Comparison of ENCODE assay signal across 1 cellular context in the genomic region with DNA sequence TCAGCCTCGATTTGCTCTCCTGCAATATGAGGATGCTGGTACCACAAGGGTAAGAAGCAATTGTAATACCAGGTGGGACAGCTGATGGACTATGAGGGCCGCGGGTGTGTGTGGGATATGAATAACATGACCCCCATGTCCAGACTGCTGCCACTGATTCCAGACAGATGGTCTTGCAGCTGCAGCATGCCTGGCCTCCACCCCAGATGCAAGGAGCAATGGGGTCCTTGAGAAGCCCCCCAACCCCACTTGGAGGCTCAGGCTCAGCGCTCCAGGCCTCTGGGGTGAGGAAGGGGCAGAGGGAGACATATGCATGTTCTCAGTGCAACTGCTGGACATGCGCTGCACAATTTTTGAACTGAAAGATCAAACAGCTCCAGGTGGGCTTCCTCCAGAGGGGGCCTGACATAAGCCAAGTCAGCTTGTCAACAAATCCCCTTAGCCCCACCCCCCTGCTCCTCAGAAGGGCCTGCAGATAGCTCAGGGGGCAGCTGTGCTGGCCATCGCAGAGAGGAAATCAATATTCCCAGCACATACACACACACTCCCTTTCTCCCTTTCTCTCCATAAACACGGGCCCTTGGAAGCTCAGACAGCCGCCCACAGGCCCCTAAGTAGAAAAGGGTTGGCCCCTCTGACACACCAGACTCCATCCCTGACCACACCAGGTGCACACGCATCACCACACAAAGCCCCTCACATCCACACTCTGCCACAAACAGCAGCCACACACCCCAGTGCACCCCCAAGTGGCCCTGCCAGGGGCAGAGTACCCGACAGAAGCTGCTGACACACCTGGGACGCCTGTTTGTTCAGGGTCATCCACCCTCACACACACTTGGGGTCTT.
TF ChIP-seq lines count a peak whose summit lies in the region.

No MANE protein-coding gene starts in this region.

TF ChIP-seq in GM23338, 12 proteins besides CTCF, POLR2A, EP300 and RAD21 (continued from another document):
- no peak for TF ChIP-seq NANOG (IDR thresholded peaks at IDR 0.05; ENCODE audit: borderline replicate concordance)
- no peak for TF ChIP-seq ZNF331 (CRISPR knock-in tag; IDR thresholded peaks at IDR 0.05; ENCODE audit: low read depth)
- TF ChIP-seq, protein P1, sequence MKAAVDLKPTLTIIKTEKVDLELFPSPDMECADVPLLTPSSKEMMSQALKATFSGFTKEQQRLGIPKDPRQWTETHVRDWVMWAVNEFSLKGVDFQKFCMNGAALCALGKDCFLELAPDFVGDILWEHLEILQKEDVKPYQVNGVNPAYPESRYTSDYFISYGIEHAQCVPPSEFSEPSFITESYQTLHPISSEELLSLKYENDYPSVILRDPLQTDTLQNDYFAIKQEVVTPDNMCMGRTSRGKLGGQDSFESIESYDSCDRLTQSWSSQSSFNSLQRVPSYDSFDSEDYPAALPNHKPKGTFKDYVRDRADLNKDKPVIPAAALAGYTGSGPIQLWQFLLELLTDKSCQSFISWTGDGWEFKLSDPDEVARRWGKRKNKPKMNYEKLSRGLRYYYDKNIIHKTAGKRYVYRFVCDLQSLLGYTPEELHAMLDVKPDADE (IDR thresholded peaks at IDR 0.05): no peak
